In the genomic region with DNA sequence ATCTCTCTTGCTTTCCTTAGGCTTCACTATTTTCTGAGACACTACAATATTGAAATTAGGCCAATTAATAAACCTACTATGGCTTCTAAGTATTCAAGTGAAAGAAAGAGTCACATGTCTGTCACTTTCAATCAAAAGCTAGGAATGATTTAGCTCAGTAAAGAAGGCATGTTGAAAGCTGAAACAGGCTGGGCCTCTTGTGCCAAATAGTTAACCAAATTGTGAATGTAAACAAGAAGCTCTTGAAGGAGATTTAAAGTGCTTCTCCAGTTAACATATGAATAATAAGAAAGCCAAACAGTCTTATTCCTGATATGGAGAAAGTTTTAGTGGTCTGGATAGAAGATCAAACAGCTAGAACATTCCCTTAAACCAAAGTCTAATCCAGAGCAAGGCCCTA, we compare ENCODE assay signal across 4 cellular contexts.
"Had no signal": no experiment of that assay in that cellular context is flagged by ENCODE, and none has a peak within 500 bp of the region (broad histone marks: within the 10 kb centered on the region; RNA-seq: fewer than 3 reads in every experiment).

No MANE protein-coding gene starts in this region.

- DNase-seq: H9, HCEC 1CT, IMR-90 had no signal

- H3K4me3 ChIP-seq: GM23338 had no signal

- ATAC-seq: GM23338 had no signal
